ENCODE assay signal across 9 cellular contexts in the genomic region with DNA sequence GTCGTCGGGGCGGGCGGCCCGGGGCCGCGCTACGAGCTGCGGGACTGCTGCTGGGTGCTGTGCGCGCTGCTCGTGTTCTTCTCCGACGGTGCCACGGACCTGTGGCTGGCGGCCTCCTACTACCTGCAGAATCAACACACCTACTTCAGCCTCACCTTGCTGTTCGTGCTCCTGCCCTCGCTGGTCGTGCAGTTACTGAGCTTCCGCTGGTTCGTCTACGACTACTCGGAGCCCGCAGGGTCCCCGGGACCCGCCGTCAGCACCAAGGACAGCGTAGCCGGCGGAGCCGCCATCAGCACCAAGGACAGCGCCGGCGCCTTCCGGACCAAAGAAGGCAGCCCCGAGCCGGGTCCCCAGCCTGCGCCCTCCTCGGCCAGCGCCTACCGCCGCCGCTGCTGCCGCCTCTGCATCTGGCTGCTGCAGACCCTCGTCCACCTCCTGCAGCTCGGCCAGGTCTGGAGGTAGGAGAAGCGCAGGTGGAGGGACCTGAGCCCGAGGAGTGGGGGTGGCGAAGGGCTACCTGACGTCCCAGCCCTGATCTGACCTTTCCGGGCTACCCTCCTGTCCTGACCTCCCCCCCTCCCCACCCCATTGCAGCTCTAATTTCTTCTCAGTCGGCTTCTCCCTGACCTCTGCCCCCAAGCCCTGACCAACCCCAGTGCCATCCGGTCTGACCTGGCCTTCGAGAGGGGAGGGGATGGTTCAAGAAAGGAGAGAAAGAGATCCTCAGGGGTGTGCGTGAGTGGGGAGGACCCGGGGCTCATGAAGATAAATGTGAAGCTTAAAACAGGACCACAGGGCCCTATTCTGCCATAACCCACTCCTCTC. TPM values are rescaled to one million over a fixed set of nuclear protein-coding genes. Genes with fewer than 3 reads are reported as not detected.
DNase-seq lines count a peak whose midpoint lies in the region; ATAC-seq and TF ChIP-seq lines count a peak whose summit lies in the region.
"Had no signal": no experiment of that assay in that cellular context is flagged by ENCODE, and none has a peak within 500 bp of the region (broad histone marks: within the 10 kb centered on the region; RNA-seq: fewer than 3 reads in every experiment).

No MANE protein-coding gene starts in this region.

- H3K4me3 ChIP-seq in right cardiac atrium (ENCODE audit: low read length), result peak overlapping the region; percentile 21
- H3K4me3 ChIP-seq in psoas muscle, result no peak overlapping the region
- no peak overlapping the region for H3K4me3 ChIP-seq in aorta (ENCODE audit: low read length in 2 of 2)

- WGBS in right cardiac atrium, result 3% methylated on average over 56 of the region's 56 CpGs
- WGBS in psoas muscle, 3 donors, result 0 to 3% (median 2%) methylated on average over 41 to 56 of the region's 56 CpGs
- WGBS in aorta, 2 donors, result 2% methylated on average over 52 to 56 of the region's 56 CpGs

- TF ChIP-seq CTCF in Calu3 (IDR thresholded peaks at IDR 0.05; ENCODE audit: unreplicated experiment), result no peak
- TF ChIP-seq CTCF in psoas muscle (IDR thresholded peaks at IDR 0.05), result no peak

- no peaks in the 10 kb centered on the region for H3K9me3 Mint-ChIP-seq in Calu3 (ENCODE audit: low read depth, unreplicated experiment)

- H3K4me3 Mint-ChIP-seq in Calu3 (ENCODE audit: low read depth, unreplicated experiment), result no peak overlapping the region

- no TSS peak for BruUV-seq in Calu3 (replicated peaks; lab: Mats Ljungman, UMichigan)

- H3K9me3 ChIP-seq in right cardiac atrium (ENCODE audit: control insufficient read depth, low read length), result no peaks in the 10 kb centered on the region
- H3K9me3 ChIP-seq in psoas muscle, result no peaks in the 10 kb centered on the region
- H3K9me3 ChIP-seq in aorta (ENCODE audit: control insufficient read depth, low read length), result peaks cover 3% of the 10 kb centered on the region

- H3K27ac ChIP-seq in right cardiac atrium (ENCODE audit: low read length) (no peak overlapping the region), psoas muscle (no peak overlapping the region), aorta (ENCODE audit: low read depth in 1 of 2, low read length in 2 of 2) (no peak overlapping the region)
- H3K27ac ChIP-seq: KMS-11 had no signal

- no peaks in the 10 kb centered on the region for H3K36me3 ChIP-seq in psoas muscle (ENCODE audit: insufficient read depth in 1 of 2, low read depth in 1 of 2)
- no peaks in the 10 kb centered on the region for H3K36me3 ChIP-seq in aorta (ENCODE audit: control insufficient read depth in 1 of 2, insufficient read depth in 2 of 2, low read length in 1 of 2)

- peak; percentile 84 to 91 for ATAC-seq in right cardiac atrium
- ATAC-seq in psoas muscle, result peak; percentile 70 to 84 (median 80)
- ATAC-seq in aorta (ENCODE audit: low FRiP score), result peak; percentile 90
- ATAC-seq in GM21619 (IDR thresholded peaks at IDR 0.05; ENCODE audit: unreplicated experiment), result no peak

- H3K27ac Mint-ChIP-seq in Calu3 (ENCODE audit: unreplicated experiment), result no peak overlapping the region

- CTCF ChIA-PET in Calu3 (lab: Charles Lee), result interaction anchor here (2.3 kb wide), 1 partner anchor 17 kb away, joined by 7 read pairs; the partner anchor contains the start of gene PDRG1

- peaks cover 9% of the 10 kb centered on the region for H3K4me1 Mint-ChIP-seq in Calu3 (ENCODE audit: low read depth, unreplicated experiment)

- intact Hi-C loops in Calu3 (cut with micrococcal nuclease; ENCODE audit: unreplicated experiment), result no loop called here
- intact Hi-C loops in right cardiac atrium (cut with DNase I), result no loop called here
- intact Hi-C loops in psoas muscle (cut with DNase I), result no loop called here
- intact Hi-C loops in aorta (cut with DNase I), result no loop called here

- H3K36me3 Mint-ChIP-seq in Calu3 (ENCODE audit: insufficient read depth, unreplicated experiment), result no peaks in the 10 kb centered on the region

- H3K4me1 ChIP-seq in right cardiac atrium (ENCODE audit: control insufficient read depth, insufficient read depth, low read length) (no peaks in the 10 kb centered on the region), psoas muscle (no peaks in the 10 kb centered on the region), aorta (ENCODE audit: control insufficient read depth in 1 of 2, insufficient read depth in 2 of 2, low read length in 2 of 2) (no peaks in the 10 kb centered on the region)

- H3K27me3 Mint-ChIP-seq in Calu3 (ENCODE audit: unreplicated experiment), result peaks cover 100% of the 10 kb centered on the region

- DNase-seq in Calu3 (peak; percentile 86), HK-2 (ENCODE audit: unreplicated experiment) (peak; percentile 94), T-helper 9 cell (peak; percentile 85), amniotic stem cell (lab: John Stamatoyannopoulos, UW) (peak; percentile 38), right cardiac atrium (peak; percentile 75 to 91 (median 89)), psoas muscle (peak; percentile 65 to 84), aorta (peak; percentile 75 to 93)

- no peaks in the 10 kb centered on the region for H3K27me3 ChIP-seq in right cardiac atrium (ENCODE audit: control insufficient read depth, insufficient read depth)
- H3K27me3 ChIP-seq in psoas muscle (ENCODE audit: insufficient read depth in 3 of 3, low read length in 2 of 3), result peaks cover 0 to 66% (median 10%) of the 10 kb centered on the region in 3 donors
- H3K27me3 ChIP-seq in aorta (ENCODE audit: control insufficient read depth in 1 of 2, insufficient read depth in 2 of 2, low read length in 1 of 2), result no peaks in the 10 kb centered on the region

RNA-seq across cellular contexts. Expression of gene XKR7, which starts 0.6 kb away (rescaled TPM):
- total RNA-seq in Calu3 (2022) (not detected in 2 replicates), right cardiac atrium (not detected), psoas muscle (under 1 TPM in 1 of 4 donors, not detected in 3; 0.02 TPM), aorta (not detected)
- polyA plus RNA-seq in right cardiac atrium (under 0.01 TPM), psoas muscle (under 1 TPM in 1 of 3 donors, not detected in 2; under 0.01 TPM), aorta (under 1 TPM in 1 of 2 donors, not detected in 1; 0.13 TPM)

RNA-seq across cellular contexts. Expression of gene PDRG1, which starts 16.7 kb away (rescaled TPM):
- total RNA-seq in Calu3 (2022) (21.4 and 24.5 TPM in 2 replicates), right cardiac atrium (1 to 10 TPM; 7.4 to 8.8 (median 8.6) TPM), psoas muscle (10 to 100 TPM in 2 of 4 donors, 1 to 10 TPM in 2; 7.8 to 15.8 (median 11.1) TPM), aorta (1 to 10 TPM; 5.6 to 8.6 TPM)
- polyA plus RNA-seq in right cardiac atrium (11.9 TPM), psoas muscle (10 to 100 TPM; 12.9 to 37.5 (median 32.4) TPM), aorta (10 to 100 TPM; 15.1 to 15.8 TPM)

RNA-seq across cellular contexts. Expression of gene CCM2L, which starts 41.7 kb away (rescaled TPM):
- not detected in 2 replicates for total RNA-seq in Calu3 (2022)
- 1 to 10 TPM; 5.6 to 9.6 (median 7.8) TPM for total RNA-seq in right cardiac atrium
- polyA plus RNA-seq in right cardiac atrium, result 10.3 TPM
- 1 to 10 TPM; 3.3 to 7.3 (median 3.7) TPM for total RNA-seq in psoas muscle
- polyA plus RNA-seq in psoas muscle, result 1 to 10 TPM; 3.4 to 4.9 (median 4.0) TPM
- total RNA-seq in aorta, result 10 to 100 TPM in 1 of 2 donors, 1 to 10 TPM in 1; 7.4 to 11.0 TPM
- 1 to 10 TPM in 1 of 2 donors, under 1 TPM in 1; 0.88 to 1.7 TPM for polyA plus RNA-seq in aorta

Comparison
In these comparisons a context has a peak if more than half of its experiments do, and no peak if none do; other contexts are left out.
1. DNase-seq: peak in every context shown above with its lines; median percentile 94 in HK-2; 89 in right cardiac atrium; 86 in Calu3; 85 in T-helper 9 cell; 84 in aorta; 74 in psoas muscle; 38 in amniotic stem cell.